ENCODE assay signal across 9 cellular contexts in genomic region chr15:77034620-77035467, GRCh38. TPM values are rescaled to one million over a fixed set of nuclear protein-coding genes. Genes with fewer than 3 reads are reported as not detected.
A peak's percentile ranks its signal among the peaks of the same experiment; 100 is the strongest.
DNase-seq lines count a peak whose midpoint lies in the region; ATAC-seq and TF ChIP-seq lines count a peak whose summit lies in the region.
"Had no signal": no experiment of that assay in that cellular context is flagged by ENCODE, and none has a peak within 500 bp of the region (broad histone marks: within the 10 kb centered on the region; RNA-seq: fewer than 3 reads in every experiment).

No MANE protein-coding gene starts in this region.

- POLR2A ChIA-PET in GM10248 (lab: Yijun Ruan, JAX) (no interaction called here), Panc1 (lab: Charles Lee) (no interaction called here)

- intact Hi-C loops in Panc1 (cut with micrococcal nuclease; ENCODE audit: unreplicated experiment), result no loop called here
- intact Hi-C loops in stomach (cut with DNase I; ENCODE audit: low total_unique reads), result no loop called here

- CTCF ChIA-PET in GM10248 (lab: Yijun Ruan, JAX) (interaction anchor here (0.6 to 9.4 kb wide), 18 partner anchors 11 to 509 kb away, joined by 3 to 88 read pairs (median 4); no protein-coding TSS in a partner anchor), Panc1 (lab: Charles Lee) (interaction anchor here (0.5 to 1.6 kb wide), 3 partner anchors 11 to 897 kb away, joined by 3 to 7 read pairs (median 4); no protein-coding TSS in a partner anchor)

- H3K9me3 ChIP-seq in Panc1 (ENCODE audit: control insufficient read depth, insufficient read depth, low read depth, low read length) (no peaks in the 10 kb centered on the region), stomach (no peaks in the 10 kb centered on the region)

- H3K4me3 ChIP-seq in Panc1 (ENCODE audit: low read depth in 2 of 2, low read length in 2 of 2), result no peak overlapping the region
- no peak overlapping the region for H3K4me3 ChIP-seq in astrocyte of the cerebellum (ENCODE audit: low read depth, low read length)
- no peak overlapping the region for H3K4me3 ChIP-seq in stomach

- no peak for TF ChIP-seq EP300 in stomach (IDR thresholded peaks at IDR 0.05)

- H3K27me3 ChIP-seq in Panc1 (ENCODE audit: control insufficient read depth, insufficient read depth, low read length) (no peaks in the 10 kb centered on the region), stomach (peaks cover 0 to 19% (median 0%) of the 10 kb centered on the region in 3 donors)

- ATAC-seq in Panc1 (no peak), GM19463 (IDR thresholded peaks at IDR 0.05; ENCODE audit: unreplicated experiment) (no peak), HG02840 (IDR thresholded peaks at IDR 0.05; ENCODE audit: low FRiP score, unreplicated experiment) (no peak)

- no peaks in the 10 kb centered on the region for H3K36me3 ChIP-seq in Panc1 (ENCODE audit: control insufficient read depth, insufficient read depth, low read length)
- H3K36me3 ChIP-seq in stomach, result peaks cover 0 to 47% (median 26%) of the 10 kb centered on the region in 4 donors

- TF ChIP-seq CTCF in GM10248 (IDR thresholded peaks at IDR 0.05; ENCODE audit: control extremely low read depth, extremely low read depth, low read depth, missing control alignments), result peak; percentile 69
- TF ChIP-seq CTCF in Panc1 (IDR thresholded peaks at IDR 0.05), result peak; percentile 83
- peak; percentile 58 for TF ChIP-seq CTCF in astrocyte of the cerebellum (IDR thresholded peaks at IDR 0.05; ENCODE audit: low read depth, low read length, missing control alignments)
- peak in 4 of 7 experiments; percentile 19 to 48 (median 32) for TF ChIP-seq CTCF in stomach (IDR thresholded peaks at IDR 0.05)

- H3K27ac ChIP-seq in Panc1 (ENCODE audit: low read length), result no peak overlapping the region
- H3K27ac ChIP-seq in stomach, result no peak overlapping the region

- no peak for TF ChIP-seq POLR2A in stomach (IDR thresholded peaks at IDR 0.05)

- BruUV-seq in Panc1 (replicated peaks; lab: Mats Ljungman, UMichigan), result no TSS peak

- no peaks in the 10 kb centered on the region; the same call in 1 of the 2 replicates for H3K4me1 ChIP-seq in Panc1 (ENCODE audit: control insufficient read depth, insufficient read depth, low read length)
- H3K4me1 ChIP-seq in stomach, result peaks cover 0 to 31% (median 0%) of the 10 kb centered on the region in 4 donors

- 50 to 67% (median 59%) methylated on average over 12 to 14 of the region's 14 CpGs for WGBS in stomach, 5 donors

- DNase-seq in GM10248 (ENCODE audit: extremely low spot score) (no peak), Panc1 (ENCODE audit: low read depth, low spot score) (no peak), astrocyte of the cerebellum (ENCODE audit: low read depth) (no peak), left kidney (ENCODE audit: low read depth, low spot score) (peak; percentile 37), stomach (peak; percentile 40), SKM-1 treated with dmso at 0.1 percent for 144 hours (lab: John Stamatoyannopoulos, UW; ENCODE audit: unreplicated experiment) (no peak)

- in situ Hi-C loops in Panc1 (cut with HindIII; ENCODE audit: low pct_unique_long_range_greater_than_20kb, low sequenced_read_pairs) (no loop called here), astrocyte of the cerebellum (cut with HindIII; ENCODE audit: low sequenced_read_pairs) (no loop called here)

RNA-seq across cellular contexts. Expression of gene TSPAN3, which starts 36.1 kb away (rescaled TPM):
- total RNA-seq in Panc1 (2021; ENCODE audit: unreplicated experiment) (130 TPM), stomach (100 to 1,000 TPM in 3 of 5 donors, 10 to 100 TPM in 2; 42.9 to 390 (median 143) TPM)
- 110 TPM for polyA plus RNA-seq in Panc1 (2012; ENCODE audit: insufficient read length)
- 100 to 1,000 TPM in 1 of 3 donors, 10 to 100 TPM in 2; 48.7 to 100 (median 99.2) TPM for polyA plus RNA-seq in stomach

RNA-seq across cellular contexts. Expression of gene PSTPIP1, which starts 39.9 kb away (rescaled TPM):
- 0.46 TPM for total RNA-seq in Panc1 (2021; ENCODE audit: unreplicated experiment)
- polyA plus RNA-seq in Panc1 (2012; ENCODE audit: insufficient read length), result 0.33 TPM
- 10 to 100 TPM in 3 of 5 donors, 1 to 10 TPM in 1, under 1 TPM in 1; 0.29 to 75.4 (median 10.1) TPM for total RNA-seq in stomach
- 1 to 10 TPM; 3.1 to 6.6 (median 4.2) TPM for polyA plus RNA-seq in stomach
- total RNA-seq: M059J had no signal

Comparison
In these comparisons a context has a peak if more than half of its experiments do, and no peak if none do; other contexts are left out.
1. DNase-seq: peak in left kidney (single experiment) and stomach (single experiment); none in GM10248 (single experiment), Panc1 (single experiment), astrocyte of the cerebellum (single experiment) and SKM-1 treated with dmso at 0.1 percent for 144 hours (single experiment).
2. CTCF ChIP-seq: peak in every context shown above with its lines; median percentile 83 in Panc1; 69 in GM10248; 58 in astrocyte of the cerebellum; 32 in stomach.